In the genomic region with DNA sequence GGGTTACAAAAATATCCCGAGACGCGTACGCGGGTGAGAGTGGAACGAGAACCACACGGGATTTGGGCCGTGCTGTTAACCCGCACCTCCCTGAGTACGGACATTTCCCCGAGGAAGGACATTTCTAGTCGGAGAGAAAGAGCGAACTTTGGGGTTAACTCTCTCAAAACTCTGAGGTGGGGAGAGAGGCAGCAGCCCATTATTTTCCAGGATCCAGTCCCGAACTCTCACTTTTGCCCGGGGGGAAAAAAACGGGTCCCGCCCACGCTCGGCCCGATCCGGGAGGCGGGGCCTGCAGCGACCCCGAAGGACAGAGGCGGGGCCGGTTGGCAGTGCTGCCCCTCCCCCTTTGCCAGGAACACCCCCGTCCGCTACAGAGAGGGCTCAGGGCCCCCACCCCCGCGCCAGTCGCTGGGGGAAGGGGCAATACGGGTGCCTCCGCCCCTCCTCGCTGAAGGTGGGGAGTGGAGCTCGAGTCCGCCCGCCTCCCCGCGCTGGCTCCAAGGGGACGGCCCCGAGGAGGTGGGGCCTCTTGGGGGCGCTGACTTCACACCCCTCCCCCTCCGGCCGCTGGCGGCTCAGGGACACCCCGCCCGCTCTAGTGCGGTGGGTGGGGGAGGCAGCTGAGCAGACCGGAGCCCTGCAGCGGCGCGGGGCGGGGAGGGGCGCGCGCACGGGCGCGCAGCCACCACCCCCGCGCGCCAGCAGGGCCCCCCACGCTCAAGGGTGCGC, we compare ENCODE assay signal across 1 cellular context.
TF ChIP-seq lines count a peak whose summit lies in the region.

No MANE protein-coding gene starts in this region.

TF ChIP-seq in HEK293, 187 proteins besides CTCF, POLR2A, EP300 and RAD21 (continued from another document and continues in another):
- TF ChIP-seq ZNF596 (tag by site-specific recombination; IDR thresholded peaks at IDR 0.05) (no peak; the same call in 1 of the 2 replicates), PBX3 (CRISPR knock-in tag; IDR thresholded peaks at IDR 0.05) (no peak; the same call in 1 of the 2 replicates), KLF1 (tag by site-specific recombination; IDR thresholded peaks at IDR 0.05) (peak; percentile 82), ZNF501 (tag by site-specific recombination; IDR thresholded peaks at IDR 0.05) (peak; percentile 77; the same call in 1 of the 2 replicates), ZSCAN16 (tag by site-specific recombination; IDR thresholded peaks at IDR 0.05) (no peak), KLF10 (tag by site-specific recombination; IDR thresholded peaks at IDR 0.05) (peak; percentile 92), ZFHX2 (tag by site-specific recombination; conservative IDR thresholded peaks at IDR 0.05) (peak; percentile 92), SCRT1 (tag by site-specific recombination; IDR thresholded peaks at IDR 0.05; ENCODE audit: borderline replicate concordance) (no peak), ZNF10 (tag by site-specific recombination; IDR thresholded peaks at IDR 0.05) (0 out of 2 replicates have a peak, but pooled peaks have one; percentile 28), HOXC10 (CRISPR knock-in tag; IDR thresholded peaks at IDR 0.05) (no peak), SALL2 (tag by site-specific recombination; IDR thresholded peaks at IDR 0.05; ENCODE audit: borderline replicate concordance) (no peak), ZNF391 (tag by site-specific recombination; IDR thresholded peaks at IDR 0.05; ENCODE audit: borderline replicate concordance, low read depth) (peak; percentile 35; the same call in 1 of the 2 replicates), ZNF133 (tag by site-specific recombination; IDR thresholded peaks at IDR 0.05) (no peak), ZFP3 (tag by site-specific recombination; IDR thresholded peaks at IDR 0.05; ENCODE audit: low read depth) (no peak), GLIS1 (tag by site-specific recombination; IDR thresholded peaks at IDR 0.05) (peak; percentile 80; the same call in 1 of the 2 replicates), ZNF394 (tag by site-specific recombination; IDR thresholded peaks at IDR 0.05; ENCODE audit: borderline replicate concordance) (0 out of 2 replicates have a peak, but pooled peaks have one; percentile 44), ZNF660 (tag by site-specific recombination; IDR thresholded peaks at IDR 0.05) (peak; percentile 61; the same call in 1 of the 2 replicates), ZNF843 (tag by site-specific recombination; IDR thresholded peaks at IDR 0.05) (peak; percentile 66; the same call in 1 of the 2 replicates), PRDM1 (tag by site-specific recombination; IDR thresholded peaks at IDR 0.05) (peak; percentile 82), EGR2 (tag by site-specific recombination; IDR thresholded peaks at IDR 0.05; ENCODE audit: low read depth) (peak; percentile 95), ZNF792 (tag by site-specific recombination; IDR thresholded peaks at IDR 0.05) (no peak), REPIN1 (tag by site-specific recombination; IDR thresholded peaks at IDR 0.05; ENCODE audit: low read depth) (no peak), KLF17 (tag by site-specific recombination; IDR thresholded peaks at IDR 0.05) (peak; percentile 79; the same call in 1 of the 2 replicates), ZBTB7A (tag by site-specific recombination; IDR thresholded peaks at IDR 0.05; ENCODE audit: low read depth) (0 out of 2 replicates have a peak, but pooled peaks have one; percentile 68), ZNF785 (tag by site-specific recombination; IDR thresholded peaks at IDR 0.05) (no peak), KLF7 (tag by site-specific recombination; IDR thresholded peaks at IDR 0.05; ENCODE audit: borderline replicate concordance) (peak; percentile 57; the same call in 1 of the 2 replicates), ZNF341 (tag by site-specific recombination; IDR thresholded peaks at IDR 0.05; ENCODE audit: low read depth) (peak; percentile 94), ZBTB21 (tag by site-specific recombination; IDR thresholded peaks at IDR 0.05) (no peak), ZNF24 (tag by site-specific recombination; IDR thresholded peaks at IDR 0.05) (peak; percentile 69), ZNF544 (tag by site-specific recombination; IDR thresholded peaks at IDR 0.05) (no peak), ZNF837 (tag by site-specific recombination; IDR thresholded peaks at IDR 0.05) (no peak), ZNF692 (tag by site-specific recombination; IDR thresholded peaks at IDR 0.05) (peak; percentile 87), SP2 (tag by site-specific recombination; IDR thresholded peaks at IDR 0.05) (peak; percentile 96), ZNF777 (tag by site-specific recombination; IDR thresholded peaks at IDR 0.05; ENCODE audit: borderline replicate concordance) (no peak), ZXDB (tag by site-specific recombination; IDR thresholded peaks at IDR 0.05) (peak; percentile 71), ZSCAN30 (tag by site-specific recombination; IDR thresholded peaks at IDR 0.05) (peak; percentile 89), OSR2 (tag by site-specific recombination; IDR thresholded peaks at IDR 0.05) (peak; percentile 17; the same call in 1 of the 2 replicates), GLI2 (tag by site-specific recombination; IDR thresholded peaks at IDR 0.05; ENCODE audit: borderline replicate concordance, low read depth) (no peak), ZNF148 (tag by site-specific recombination; IDR thresholded peaks at IDR 0.05; ENCODE audit: borderline replicate concordance) (no peak), ZFP69B (tag by site-specific recombination; IDR thresholded peaks at IDR 0.05) (peak; percentile 72), ZNF433 (tag by site-specific recombination; IDR thresholded peaks at IDR 0.05; ENCODE audit: low read depth) (no peak), ZNF555 (tag by site-specific recombination; conservative IDR thresholded peaks at IDR 0.05) (no peak), OVOL3 (tag by site-specific recombination; IDR thresholded peaks at IDR 0.05) (no peak), ZFP41 (tag by site-specific recombination; IDR thresholded peaks at IDR 0.05; ENCODE audit: borderline replicate concordance) (no peak), ZNF266 (tag by site-specific recombination; IDR thresholded peaks at IDR 0.05; ENCODE audit: low read depth) (no peak), ZNF132 (tag by site-specific recombination; IDR thresholded peaks at IDR 0.05; ENCODE audit: borderline replicate concordance) (no peak), ZNF416 (tag by site-specific recombination; IDR thresholded peaks at IDR 0.05) (no peak), ZNF324 (tag by site-specific recombination; IDR thresholded peaks at IDR 0.05) (peak; percentile 87)
- TF ChIP-seq, protein P1, sequence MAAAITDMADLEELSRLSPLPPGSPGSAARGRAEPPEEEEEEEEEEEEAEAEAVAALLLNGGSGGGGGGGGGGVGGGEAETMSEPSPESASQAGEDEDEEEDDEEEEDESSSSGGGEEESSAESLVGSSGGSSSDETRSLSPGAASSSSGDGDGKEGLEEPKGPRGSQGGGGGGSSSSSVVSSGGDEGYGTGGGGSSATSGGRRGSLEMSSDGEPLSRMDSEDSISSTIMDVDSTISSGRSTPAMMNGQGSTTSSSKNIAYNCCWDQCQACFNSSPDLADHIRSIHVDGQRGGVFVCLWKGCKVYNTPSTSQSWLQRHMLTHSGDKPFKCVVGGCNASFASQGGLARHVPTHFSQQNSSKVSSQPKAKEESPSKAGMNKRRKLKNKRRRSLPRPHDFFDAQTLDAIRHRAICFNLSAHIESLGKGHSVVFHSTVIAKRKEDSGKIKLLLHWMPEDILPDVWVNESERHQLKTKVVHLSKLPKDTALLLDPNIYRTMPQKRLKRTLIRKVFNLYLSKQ (tag by site-specific recombination; IDR thresholded peaks at IDR 0.05; ENCODE audit: borderline replicate concordance) = no peak
- TF ChIP-seq, protein P2, sequence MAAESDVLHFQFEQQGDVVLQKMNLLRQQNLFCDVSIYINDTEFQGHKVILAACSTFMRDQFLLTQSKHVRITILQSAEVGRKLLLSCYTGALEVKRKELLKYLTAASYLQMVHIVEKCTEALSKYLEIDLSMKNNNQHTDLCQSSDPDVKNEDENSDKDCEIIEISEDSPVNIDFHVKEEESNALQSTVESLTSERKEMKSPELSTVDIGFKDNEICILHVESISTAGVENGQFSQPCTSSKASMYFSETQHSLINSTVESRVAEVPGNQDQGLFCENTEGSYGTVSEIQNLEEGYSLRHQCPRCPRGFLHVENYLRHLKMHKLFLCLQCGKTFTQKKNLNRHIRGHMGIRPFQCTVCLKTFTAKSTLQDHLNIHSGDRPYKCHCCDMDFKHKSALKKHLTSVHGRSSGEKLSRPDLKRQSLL (tag by site-specific recombination; IDR thresholded peaks at IDR 0.05) = peak; percentile 82
- TF ChIP-seq, protein P3, sequence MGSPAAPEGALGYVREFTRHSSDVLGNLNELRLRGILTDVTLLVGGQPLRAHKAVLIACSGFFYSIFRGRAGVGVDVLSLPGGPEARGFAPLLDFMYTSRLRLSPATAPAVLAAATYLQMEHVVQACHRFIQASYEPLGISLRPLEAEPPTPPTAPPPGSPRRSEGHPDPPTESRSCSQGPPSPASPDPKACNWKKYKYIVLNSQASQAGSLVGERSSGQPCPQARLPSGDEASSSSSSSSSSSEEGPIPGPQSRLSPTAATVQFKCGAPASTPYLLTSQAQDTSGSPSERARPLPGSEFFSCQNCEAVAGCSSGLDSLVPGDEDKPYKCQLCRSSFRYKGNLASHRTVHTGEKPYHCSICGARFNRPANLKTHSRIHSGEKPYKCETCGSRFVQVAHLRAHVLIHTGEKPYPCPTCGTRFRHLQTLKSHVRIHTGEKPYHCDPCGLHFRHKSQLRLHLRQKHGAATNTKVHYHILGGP (tag by site-specific recombination; IDR thresholded peaks at IDR 0.05) = no peak
- TF ChIP-seq, protein P4, sequence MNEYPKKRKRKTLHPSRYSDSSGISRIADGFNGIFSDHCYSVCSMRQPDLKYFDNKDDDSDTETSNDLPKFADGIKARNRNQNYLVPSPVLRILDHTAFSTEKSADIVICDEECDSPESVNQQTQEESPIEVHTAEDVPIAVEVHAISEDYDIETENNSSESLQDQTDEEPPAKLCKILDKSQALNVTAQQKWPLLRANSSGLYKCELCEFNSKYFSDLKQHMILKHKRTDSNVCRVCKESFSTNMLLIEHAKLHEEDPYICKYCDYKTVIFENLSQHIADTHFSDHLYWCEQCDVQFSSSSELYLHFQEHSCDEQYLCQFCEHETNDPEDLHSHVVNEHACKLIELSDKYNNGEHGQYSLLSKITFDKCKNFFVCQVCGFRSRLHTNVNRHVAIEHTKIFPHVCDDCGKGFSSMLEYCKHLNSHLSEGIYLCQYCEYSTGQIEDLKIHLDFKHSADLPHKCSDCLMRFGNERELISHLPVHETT (tag by site-specific recombination; IDR thresholded peaks at IDR 0.05) = no peak
- TF ChIP-seq, protein P5, sequence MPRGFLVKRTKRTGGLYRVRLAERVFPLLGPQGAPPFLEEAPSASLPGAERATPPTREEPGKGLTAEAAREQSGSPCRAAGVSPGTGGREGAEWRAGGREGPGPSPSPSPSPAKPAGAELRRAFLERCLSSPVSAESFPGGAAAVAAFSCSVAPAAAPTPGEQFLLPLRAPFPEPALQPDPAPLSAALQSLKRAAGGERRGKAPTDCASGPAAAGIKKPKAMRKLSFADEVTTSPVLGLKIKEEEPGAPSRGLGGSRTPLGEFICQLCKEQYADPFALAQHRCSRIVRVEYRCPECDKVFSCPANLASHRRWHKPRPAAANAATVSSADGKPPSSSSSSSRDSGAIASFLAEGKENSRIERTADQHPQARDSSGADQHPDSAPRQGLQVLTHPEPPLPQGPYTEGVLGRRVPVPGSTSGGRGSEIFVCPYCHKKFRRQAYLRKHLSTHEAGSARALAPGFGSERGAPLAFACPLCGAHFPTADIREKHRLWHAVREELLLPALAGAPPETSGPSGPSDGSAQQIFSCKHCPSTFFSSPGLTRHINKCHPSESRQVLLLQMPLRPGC (tag by site-specific recombination; IDR thresholded peaks at IDR 0.05) = no peak
